ENCODE assay signal across 29 cellular contexts in the genomic region with DNA sequence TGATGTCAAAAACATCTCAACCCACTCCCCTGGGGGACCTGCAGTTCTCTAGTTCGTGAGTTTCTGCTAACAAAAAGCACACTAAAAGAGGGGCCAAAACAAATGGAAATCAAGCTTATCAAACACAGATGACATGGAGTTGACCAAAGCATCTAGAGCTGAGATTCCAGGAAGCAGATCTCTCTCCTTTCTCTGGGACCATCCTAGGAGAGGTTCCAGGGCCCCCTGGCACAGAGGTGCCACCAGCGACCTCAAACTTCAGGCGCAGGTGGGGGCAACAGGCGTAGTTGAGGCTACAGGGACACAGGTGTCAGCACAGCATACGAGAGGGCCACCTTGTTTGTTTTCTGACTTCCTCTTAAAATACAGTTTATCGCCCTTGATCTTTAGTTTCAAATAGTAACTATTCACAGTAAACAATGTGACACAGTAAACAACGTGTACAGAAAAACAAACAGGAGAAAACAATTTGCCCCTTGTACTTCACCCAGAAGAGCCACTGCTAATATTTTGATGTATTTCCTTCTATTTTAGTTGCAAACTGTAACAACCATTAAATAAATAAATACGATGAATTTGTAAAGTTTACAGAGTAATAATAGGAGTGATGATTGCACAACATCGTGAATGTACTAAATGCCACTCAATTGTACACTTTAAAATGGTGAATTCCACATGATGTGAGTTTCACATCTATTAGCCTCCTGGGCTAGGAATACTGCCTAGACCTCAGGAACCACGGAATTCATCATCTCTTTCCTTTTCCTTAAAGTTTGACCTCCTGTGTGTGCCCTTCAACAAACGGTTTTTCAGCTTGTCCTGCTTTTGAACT. TPM values are rescaled to one million over a fixed set of nuclear protein-coding genes. Genes with fewer than 3 reads are reported as not detected.
A peak's percentile ranks its signal among the peaks of the same experiment; 100 is the strongest.
DNase-seq lines count a peak whose midpoint lies in the region; ATAC-seq, FAIRE-seq and TF ChIP-seq lines count a peak whose summit lies in the region.
"Had no signal": no experiment of that assay in that cellular context is flagged by ENCODE, and none has a peak within 500 bp of the region (broad histone marks: within the 10 kb centered on the region; RNA-seq: fewer than 3 reads in every experiment).

No MANE protein-coding gene starts in this region.

- no peak for TF ChIP-seq EP300 in A549 (IDR thresholded peaks at IDR 0.05)

- dilution Hi-C loops in IMR-90 (cut with HindIII; ENCODE audit: low sequenced_read_pairs, unreplicated experiment) = no loop called here

- no peak overlapping the region for H3K4me3 Mint-ChIP-seq in T-helper 17 cell

- CTCF ChIA-PET in A549 (lab: Yijun Ruan, JAX) (interaction anchor here (2.1 kb wide), 1 partner anchor 188 kb away, joined by 4 read pairs; no protein-coding TSS in a partner anchor), IMR-90 (lab: Yijun Ruan, JAX) (no interaction called here)

- H4K5ac ChIP-seq in IMR-90 (ENCODE audit: low read depth, low read length) = no peak overlapping the region

- H2BK5ac ChIP-seq in IMR-90 (ENCODE audit: low read depth, low read length, poor library complexity, severe bottlenecking) = no peak overlapping the region

- H2AK9ac ChIP-seq in IMR-90 (replicated peaks; ENCODE audit: low read depth, low read length, poor library complexity) = no peak overlapping the region

- no peaks in the 10 kb centered on the region for H3K36me3 ChIP-seq in IMR-90 (ENCODE audit: control insufficient read depth, insufficient read depth, low read length)
- H3K36me3 ChIP-seq: thyroid gland had no signal

- H4K8ac ChIP-seq in IMR-90 (ENCODE audit: low read depth in 2 of 2, low read length in 2 of 2) = no peak overlapping the region

- no peak overlapping the region for H2AK5ac ChIP-seq in IMR-90 (ENCODE audit: low read depth, low read length)

- no peak overlapping the region for H3K9ac ChIP-seq in IMR-90 (ENCODE audit: low read depth, low read length)

- no peak overlapping the region for H3K4ac ChIP-seq in IMR-90 (ENCODE audit: low read depth, low read length)

- H3K27ac ChIP-seq in A549 = no peak overlapping the region
- no peak overlapping the region for H3K27ac ChIP-seq in IMR-90 (ENCODE audit: insufficient read depth, low read length)
- no peak overlapping the region for H3K27ac ChIP-seq in substantia nigra (ENCODE audit: low read depth, low read length, poor library complexity, severe bottlenecking)
- H3K27ac ChIP-seq: skin epidermis, thyroid gland had no signal

- H3K27ac Mint-ChIP-seq in T-helper 17 cell = peak overlapping the region; percentile 29

- no peak overlapping the region for H3K23ac ChIP-seq in IMR-90 (ENCODE audit: low read depth, low read length)

- H3K27me3 ChIP-seq in IMR-90 (ENCODE audit: control insufficient read depth, insufficient read depth, low read length) = peaks cover 6% of the 10 kb centered on the region
- H3K27me3 ChIP-seq: thyroid gland had no signal

- H2AFZ ChIP-seq in IMR-90 (replicated peaks; ENCODE audit: low read length, poor library complexity) = no peak overlapping the region

- WGBS in A549 (ENCODE audit: missing lambda C conversion rate) = 37% methylated on average over 11 of the region's 11 CpGs
- WGBS in IMR-90 (ENCODE audit: extremely low coverage in 2 of 2, insufficient read length in 1 of 2), 2 experiments = 40% methylated on average over 2 of the region's 11 CpGs; no CpG with 5 or more reads in 1 of the 2 experiments

- no peak overlapping the region for H3K18ac ChIP-seq in IMR-90 (ENCODE audit: low read depth, low read length)

- TF ChIP-seq RAD21 in A549 (conservative IDR thresholded peaks at IDR 0.05 in 1 of 2, IDR thresholded peaks at IDR 0.05 in 1 of 2) = no peak
- no peak for TF ChIP-seq RAD21 in IMR-90 (IDR thresholded peaks at IDR 0.05; ENCODE audit: low read length)

- H3K9me3 ChIP-seq in A549 = no peaks in the 10 kb centered on the region
- no peaks in the 10 kb centered on the region for H3K9me3 ChIP-seq in IMR-90 (ENCODE audit: control insufficient read depth, insufficient read depth, low read length)
- no peaks in the 10 kb centered on the region for H3K9me3 ChIP-seq in T-helper 17 cell (ENCODE audit: control insufficient read depth, low read length, poor library complexity, severe bottlenecking)
- H3K9me3 ChIP-seq: thyroid gland had no signal

- in situ Hi-C loops in IMR-90 (cut with MboI; ENCODE audit: low sequenced_read_pairs) = loop anchor here (10.0 kb wide), 1 partner anchor 475 kb away; no protein-coding TSS in a partner anchor

- H4K20me1 ChIP-seq in IMR-90 (ENCODE audit: insufficient read depth, low read length) = no peaks in the 10 kb centered on the region

- no peak for TF ChIP-seq CTCF in A549 (IDR thresholded peaks at IDR 0.05)
- no peak for TF ChIP-seq CTCF in IMR-90 (conservative IDR thresholded peaks at IDR 0.05; ENCODE audit: low read depth, low read length)

- peaks cover 4% of the 10 kb centered on the region for H3K36me3 Mint-ChIP-seq in T-helper 17 cell (ENCODE audit: low read depth)
- H3K36me3 Mint-ChIP-seq: activated naive CD4-positive, alpha-beta T cell treated with anti-CD3 and anti-CD28 coated beads, Interleukin-2, amount 50 U/mL, for 72 hours had no signal

- intact Hi-C loops in IMR-90 (cut with micrococcal nuclease) = no loop called here

- no peak; a peak in 1 of 6 replicates for ATAC-seq in A549
- no peak for ATAC-seq in IMR-90 (ENCODE audit: low read depth)
- ATAC-seq in T-helper 17 cell = no peak
- ATAC-seq: activated naive CD4-positive, alpha-beta T cell treated with anti-CD3 and anti-CD28 coated beads, Interleukin-2, amount 50 U/mL, for 72 hours had no signal

- H2BK15ac ChIP-seq in IMR-90 (ENCODE audit: low read depth, low read length) = no peak overlapping the region

- peaks cover 12% of the 10 kb centered on the region for H3K4me1 Mint-ChIP-seq in T-helper 17 cell

- POLR2A ChIA-PET in A549 (lab: Yijun Ruan, JAX) = no interaction called here
- POLR2A ChIA-PET in IMR-90 (lab: Charles Lee; ENCODE audit: unreplicated experiment) = no interaction called here

- H3K4me2 ChIP-seq in A549 = no peak overlapping the region
- no peak overlapping the region for H3K4me2 ChIP-seq in IMR-90 (ENCODE audit: low read depth, low read length)

- H3K4me3 ChIP-seq in A549 = no peak overlapping the region
- no peak overlapping the region for H3K4me3 ChIP-seq in IMR-90 (ENCODE audit: insufficient read depth, low read depth, low read length)
- H3K4me3 ChIP-seq: lung, skin epidermis, thyroid gland had no signal

- no peaks in the 10 kb centered on the region for H3K9me1 ChIP-seq in IMR-90 (ENCODE audit: insufficient read depth, low read length)

- BruUV-seq in IMR-90 (replicated peaks; lab: Mats Ljungman, UMichigan) = no TSS peak

- H3K4me1 ChIP-seq in A549 = peaks cover 6% of the 10 kb centered on the region; the same call in 1 of the 3 replicates
- H3K4me1 ChIP-seq in IMR-90 (ENCODE audit: control insufficient read depth, insufficient read depth, low read length) = no peaks in the 10 kb centered on the region
- H3K4me1 ChIP-seq: thyroid gland had no signal

- FAIRE-seq in A549 (lab: Jason Lieb, UNC) = no peak
- FAIRE-seq: astrocyte had no signal

- no peak overlapping the region for H2BK120ac ChIP-seq in IMR-90 (ENCODE audit: low read depth, low read length)

- no peaks in the 10 kb centered on the region for H3K79me1 ChIP-seq in IMR-90 (ENCODE audit: low read depth in 1 of 2, low read length in 2 of 2)

- no peak for DNase-seq in A549 (ENCODE audit: low read depth in 1 of 2, low spot score in 1 of 2)
- no peak for DNase-seq in IMR-90
- no peak for DNase-seq in T-helper 17 cell
- peak; percentile 12 for DNase-seq in mesenteric fat pad (ENCODE audit: low spot score)
- DNase-seq in pons (ENCODE audit: low spot score) = no peak
- DNase-seq in T1000 (lab: John Stamatoyannopoulos, UW) = no peak
- DNase-seq in substantia nigra (lab: John Stamatoyannopoulos, UW) = no peak
- no peak for DNase-seq in stimulated activated CD4-positive, alpha-beta T cell treated with anti-CD3 and anti-CD28 coated beads, Interleukin-4, amount 100 ng/mL, for 24 hours
- DNase-seq: activated CD4-positive, alpha-beta T cell treated with anti-CD3 and anti-CD28 coated beads, Interleukin-2, amount 50 U/mL, for 1 hour; C1 segment of cervical spinal cord; effector CD4-positive, alpha-beta T cell; erythroblast; foreskin fibroblast; GF-D8; HCEC 1CT; hypothalamus; NCI-H1048; NCI-H1930; NCI-H226; NCI-H82; stimulated activated CD4-positive, alpha-beta T cell treated with anti-CD3 and anti-CD28 coated beads, Interleukin-2, amount 100 ng/mL, for 24 hours; stimulated activated naive CD4-positive, alpha-beta T cell; T-helper 1 cell; thyroid gland had no signal

- no peak for TF ChIP-seq POLR2A in A549 (IDR thresholded peaks at IDR 0.05; ENCODE audit: low read length)
- TF ChIP-seq POLR2A in IMR-90 (IDR thresholded peaks at IDR 0.05; ENCODE audit: low read depth, low read length) = no peak

- no peak overlapping the region for H3K56ac ChIP-seq in IMR-90 (ENCODE audit: extremely low read depth, insufficient read depth, low read length)

- H3K14ac ChIP-seq in IMR-90 (replicated peaks; ENCODE audit: low read depth, low read length) = no peak overlapping the region

- H3K27me3 Mint-ChIP-seq in T-helper 17 cell = peaks cover 7% of the 10 kb centered on the region

- H4K91ac ChIP-seq in IMR-90 (ENCODE audit: insufficient read depth, low read depth, low read length) = no peak overlapping the region

- H2BK20ac ChIP-seq in IMR-90 (ENCODE audit: low read depth, low read length) = no peak overlapping the region

TF ChIP-seq in A549, 52 proteins besides CTCF, POLR2A, EP300 and RAD21:
- TF ChIP-seq CEBPB (IDR thresholded peaks at IDR 0.05) (peak in 1 of 2 experiments; percentile 39; a peak in 1 of 4 replicates), GATA3 (IDR thresholded peaks at IDR 0.05; ENCODE audit: borderline replicate concordance) (0 out of 2 replicates have a peak, but pooled peaks have one; percentile 29), FOXS1 (CRISPR knock-in tag; IDR thresholded peaks at IDR 0.05) (no peak)
TF ChIP-seq in A549: peak in this region for 2.

TF ChIP-seq in IMR-90, 13 proteins besides CTCF, POLR2A, EP300 and RAD21:
- peak; percentile 66 for TF ChIP-seq CEBPB (IDR thresholded peaks at IDR 0.05; ENCODE audit: low read depth, low read length)
- no peak for TF ChIP-seq BHLHE40 (IDR thresholded peaks at IDR 0.05; ENCODE audit: low read depth, low read length)
- no peak for TF ChIP-seq SMC3 (IDR thresholded peaks at IDR 0.05; ENCODE audit: low read depth, low read length)

RNA-seq across cellular contexts. Expression of a gene that starts 52.1 kb away (rescaled TPM):
- polyA plus RNA-seq in A549 (2011; rRNA removed) (not detected in 2 replicates), A549 (2017; fragmentation: RNase III; extraction: RNeasy Plus Mini Kit Qiagen cat#74134 plus additional on column Dnase treatment) (not detected in 3 replicates), IMR-90 (2012; rRNA removed) (not detected in 2 replicates)
- polyA plus RNA-seq in A549 (2012; cell fraction: cytosol; rRNA removed) = not detected in 2 replicates
- not detected in 2 replicates for polyA plus RNA-seq in A549 (2012; cell fraction: nucleus; rRNA removed)
- not detected in 2 replicates for polyA minus RNA-seq in A549 (2011; rRNA and poly(A)+ RNA removed)
- total RNA-seq in IMR-90 (2012; rRNA removed) (not detected in 2 replicates), T-helper 17 cell (1 to 10 TPM in 1 of 2 donors, not detected in 1; 1.9 TPM), mesenteric fat pad (not detected)
- polyA plus RNA-seq in IMR-90 (2012; cell fraction: cytosol; rRNA removed) = not detected in 2 replicates
- not detected in 2 replicates for polyA plus RNA-seq in IMR-90 (2012; cell fraction: nucleus; rRNA removed; ENCODE audit: low replicate concordance)
- total RNA-seq: activated naive CD4-positive, alpha-beta T cell treated with anti-CD3 and anti-CD28 coated beads, Interleukin-2, amount 50 U/mL, for 72 hours; astrocyte; pulmonary artery endothelial cell had no signal
